Comparison of ENCODE assay signal across 3 cellular contexts in genomic region chr4:141165001-141165400, GRCh38. TPM values are rescaled to one million over a fixed set of nuclear protein-coding genes. Genes with fewer than 3 reads are reported as not detected.
"Had no signal": no experiment of that assay in that cellular context is flagged by ENCODE, and none has a peak within 500 bp of the region (broad histone marks: within the 10 kb centered on the region; RNA-seq: fewer than 3 reads in every experiment).

No MANE protein-coding gene starts in this region.

RNA-seq across cellular contexts. Expression of gene RNF150, which starts 31.7 kb away (rescaled TPM):
- total RNA-seq: HT-29 had no signal
- polyA plus RNA-seq: IgD-negative memory B cell, K562 had no signal
